In genomic region chr1:175960169-175960568, GRCh38 we compare ENCODE assay signal across 9 cellular contexts.
"Had no signal": no experiment of that assay in that cellular context is flagged by ENCODE, and none has a peak within 500 bp of the region (broad histone marks: within the 10 kb centered on the region; RNA-seq: fewer than 3 reads in every experiment).

No MANE protein-coding gene starts in this region.

- DNase-seq: GM23248, GOT3, H7, HFFc6, IMR-90 had no signal

- H3K27ac ChIP-seq: GM23248 had no signal

- FAIRE-seq: HTR-8/SVneo, K562 had no signal

- H2AFZ ChIP-seq: GM23248 had no signal

- ATAC-seq: HCT116, K562 had no signal

- H3K9ac ChIP-seq: GM23248 had no signal

- H3K27ac Mint-ChIP-seq: HFFc6 had no signal

- H3K9me3 ChIP-seq: HAP-1 had no signal

- H3K4me3 Mint-ChIP-seq: HFFc6 had no signal

- H3K4me3 ChIP-seq: GM23248, HAP-1, K562 had no signal

- H3K36me3 ChIP-seq: HAP-1 had no signal

- H3K9me3 Mint-ChIP-seq: HFFc6 had no signal
